In the genomic region with DNA sequence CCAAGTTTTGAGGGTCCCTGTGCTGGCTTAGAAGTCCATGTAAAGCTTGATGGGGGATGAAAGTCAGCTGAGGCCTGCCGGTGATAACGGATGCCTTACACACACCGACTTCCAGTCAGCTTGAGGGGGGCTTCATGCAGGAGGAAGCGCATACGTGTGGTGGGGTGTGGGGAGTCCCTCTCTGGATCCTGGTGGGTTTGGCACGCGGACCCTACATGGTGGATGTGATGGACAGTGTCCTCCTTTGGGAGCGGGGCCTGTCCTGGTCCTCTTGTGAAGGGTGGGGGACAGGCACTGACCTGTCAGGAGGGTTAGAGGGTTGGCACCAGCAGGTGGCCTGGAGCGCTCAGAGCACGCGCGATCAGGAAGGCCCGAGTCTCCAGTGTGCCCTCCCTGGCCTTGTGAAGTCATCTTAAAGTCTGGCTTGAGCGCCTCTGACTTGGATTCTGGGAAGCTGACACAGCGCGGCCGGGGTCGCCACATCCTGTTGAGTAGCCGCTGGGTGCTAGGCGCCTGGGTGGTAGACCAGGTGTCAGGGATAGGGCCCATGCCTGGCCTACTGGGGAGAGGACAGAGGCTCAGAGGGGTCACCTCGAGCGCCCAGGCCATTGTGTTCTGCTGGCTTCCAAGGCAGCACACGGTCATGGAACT, we compare ENCODE assay signal across 9 cellular contexts. TPM values are rescaled to one million over a fixed set of nuclear protein-coding genes. Genes with fewer than 3 reads are reported as not detected.
DNase-seq lines count a peak whose midpoint lies in the region; ATAC-seq and TF ChIP-seq lines count a peak whose summit lies in the region.
"Had no signal": no experiment of that assay in that cellular context is flagged by ENCODE, and none has a peak within 500 bp of the region (broad histone marks: within the 10 kb centered on the region; RNA-seq: fewer than 3 reads in every experiment).

No MANE protein-coding gene starts in this region.

- peaks cover 16% of the 10 kb centered on the region for H3K36me3 Mint-ChIP-seq in brain
- peaks cover 5% of the 10 kb centered on the region for H3K36me3 Mint-ChIP-seq in natural killer cell treated with Interleukin-12 subunit alpha and Interleukin-12 subunit beta and Interleukin-15 and Interleukin-18, amount 100 ng/mL, for 72 hours

- no peak overlapping the region for H2AFZ ChIP-seq in KMS-11 (ENCODE audit: low read depth)

- TF ChIP-seq CTCF in BE2C (IDR thresholded peaks at IDR 0.05; ENCODE audit: low read depth, low read length) (no peak), KMS-11 (conservative IDR thresholded peaks at IDR 0.05; ENCODE audit: low read depth, low read length) (no peak), brain (conservative IDR thresholded peaks at IDR 0.05) (no peak)

- peak overlapping the region; percentile 94 to 97 (median 96) for H3K4me3 Mint-ChIP-seq in brain
- peak overlapping the region; percentile 95 for H3K4me3 Mint-ChIP-seq in natural killer cell treated with Interleukin-12 subunit alpha and Interleukin-12 subunit beta and Interleukin-15 and Interleukin-18, amount 100 ng/mL, for 72 hours

- peaks cover 0 to 4% (median 0%) of the 10 kb centered on the region in 5 experiments for H3K9me3 Mint-ChIP-seq in brain
- no peaks in the 10 kb centered on the region for H3K9me3 Mint-ChIP-seq in natural killer cell treated with Interleukin-12 subunit alpha and Interleukin-12 subunit beta and Interleukin-15 and Interleukin-18, amount 100 ng/mL, for 72 hours

- H3K9me3 ChIP-seq in BE2C: no peaks in the 10 kb centered on the region

- DNase-seq in BE2C (no peak), SKM-1 (lab: John Stamatoyannopoulos, UW; ENCODE audit: unreplicated experiment) (no peak), NCI-H187 (lab: John Stamatoyannopoulos, UW) (no peak), NCI-H510A treated with DMSO at 0.1 percent for 48 hours (lab: John Stamatoyannopoulos, UW) (no peak)
- no peak for DNase-seq in natural killer cell treated with Interleukin-12 subunit alpha and Interleukin-12 subunit beta and Interleukin-15 and Interleukin-18, amount 100 ng/mL, for 72 hours (ENCODE audit: low spot score)
- DNase-seq: NCI-H226 had no signal

- peaks cover 4% of the 10 kb centered on the region for H3K27me3 Mint-ChIP-seq in brain
- no peaks in the 10 kb centered on the region for H3K27me3 Mint-ChIP-seq in natural killer cell treated with Interleukin-12 subunit alpha and Interleukin-12 subunit beta and Interleukin-15 and Interleukin-18, amount 100 ng/mL, for 72 hours

- peaks cover 51% of the 10 kb centered on the region for H4K20me1 ChIP-seq in KMS-11 (ENCODE audit: insufficient read depth)

- H3K4me1 ChIP-seq in BE2C (peaks cover 22% of the 10 kb centered on the region), KMS-11 (ENCODE audit: low read depth, poor library complexity, severe bottlenecking) (peaks cover 36% of the 10 kb centered on the region)

- H3K4me2 ChIP-seq in KMS-11: peak overlapping the region; percentile 76; the same call in 1 of the 2 replicates

- H3K27ac ChIP-seq in KMS-11: no peak overlapping the region

- peaks cover 61% of the 10 kb centered on the region for H3K4me1 Mint-ChIP-seq in brain
- H3K4me1 Mint-ChIP-seq in natural killer cell treated with Interleukin-12 subunit alpha and Interleukin-12 subunit beta and Interleukin-15 and Interleukin-18, amount 100 ng/mL, for 72 hours (ENCODE audit: low read depth in 2 of 2): peaks cover 51 to 55% of the 10 kb centered on the region in 2 donors

- peak overlapping the region; percentile 92 for H3K4me3 ChIP-seq in BE2C (ENCODE audit: low read depth, low read length)
- no peak overlapping the region for H3K4me3 ChIP-seq in KMS-11 (IDR thresholded peaks at IDR 0.05; ENCODE audit: insufficient read depth, low read depth, low read length)

- no peaks in the 10 kb centered on the region for H3K27me3 ChIP-seq in BE2C
- H3K27me3 ChIP-seq in KMS-11 (ENCODE audit: insufficient read depth, low read depth): no peaks in the 10 kb centered on the region

- peaks cover 64% of the 10 kb centered on the region for H3K36me3 ChIP-seq in BE2C
- no peaks in the 10 kb centered on the region for H3K36me3 ChIP-seq in KMS-11 (ENCODE audit: insufficient read depth)

- H3K9ac ChIP-seq in KMS-11: no peak overlapping the region

- H3K27ac Mint-ChIP-seq in brain: peak overlapping the region; percentile 39 to 96 (median 86)
- peak overlapping the region; percentile 89 to 94 for H3K27ac Mint-ChIP-seq in natural killer cell treated with Interleukin-12 subunit alpha and Interleukin-12 subunit beta and Interleukin-15 and Interleukin-18, amount 100 ng/mL, for 72 hours

- peaks cover 75% of the 10 kb centered on the region for H3K79me2 ChIP-seq in KMS-11 (ENCODE audit: insufficient read depth, low read depth)

- ATAC-seq in natural killer cell treated with Interleukin-12 subunit alpha and Interleukin-12 subunit beta and Interleukin-15 and Interleukin-18, amount 100 ng/mL, for 72 hours: no peak
- no peak for ATAC-seq in GM21723 (IDR thresholded peaks at IDR 0.05; ENCODE audit: unreplicated experiment)

RNA-seq across cellular contexts. Expression of gene DAZAP1, which starts 2.9 kb away (rescaled TPM):
- 146 TPM for polyA plus RNA-seq in BE2C (2012; ENCODE audit: insufficient read depth, insufficient read length, low read depth)
- polyA plus RNA-seq in brain (ENCODE audit: insufficient read depth, low read depth, low replicate concordance): 81.4 TPM
- total RNA-seq in natural killer cell treated with Interleukin-12 subunit alpha and Interleukin-12 subunit beta and Interleukin-15 and Interleukin-18, amount 100 ng/mL, for 72 hours: 100 to 1,000 TPM; 233 to 282 TPM

RNA-seq across cellular contexts. Expression of gene GAMT, which starts 8.9 kb away (rescaled TPM):
- polyA plus RNA-seq in BE2C (2012; ENCODE audit: insufficient read depth, insufficient read length, low read depth): 17.9 TPM
- 146 TPM for polyA plus RNA-seq in brain (ENCODE audit: insufficient read depth, low read depth, low replicate concordance)
- total RNA-seq in natural killer cell treated with Interleukin-12 subunit alpha and Interleukin-12 subunit beta and Interleukin-15 and Interleukin-18, amount 100 ng/mL, for 72 hours: 10 to 100 TPM in 1 of 2 donors, 1 to 10 TPM in 1; 5.2 to 15.6 TPM

RNA-seq across cellular contexts. Expression of gene NDUFS7, which starts 26.6 kb away (rescaled TPM):
- 569 TPM for polyA plus RNA-seq in BE2C (2012; ENCODE audit: insufficient read depth, insufficient read length, low read depth)
- 275 TPM for polyA plus RNA-seq in brain (ENCODE audit: insufficient read depth, low read depth, low replicate concordance)
- 10 to 100 TPM; 89.1 to 89.5 TPM for total RNA-seq in natural killer cell treated with Interleukin-12 subunit alpha and Interleukin-12 subunit beta and Interleukin-15 and Interleukin-18, amount 100 ng/mL, for 72 hours

RNA-seq across cellular contexts. Expression of gene RPS15, which starts 27.9 kb away (rescaled TPM):
- polyA plus RNA-seq in BE2C (2012; ENCODE audit: insufficient read depth, insufficient read length, low read depth): 4,587 TPM
- polyA plus RNA-seq in brain (ENCODE audit: insufficient read depth, low read depth, low replicate concordance): 3,425 TPM
- total RNA-seq in natural killer cell treated with Interleukin-12 subunit alpha and Interleukin-12 subunit beta and Interleukin-15 and Interleukin-18, amount 100 ng/mL, for 72 hours: 1,000 to 10,000 TPM in 1 of 2 donors, 100 to 1,000 TPM in 1; 757 to 1,081 TPM

RNA-seq across cellular contexts. Expression of gene APC2, which starts 39.7 kb away (rescaled TPM):
- 28.2 TPM for polyA plus RNA-seq in BE2C (2012; ENCODE audit: insufficient read depth, insufficient read length, low read depth)
- 69.7 TPM for polyA plus RNA-seq in brain (ENCODE audit: insufficient read depth, low read depth, low replicate concordance)
- under 1 TPM; 0.05 to 0.17 TPM for total RNA-seq in natural killer cell treated with Interleukin-12 subunit alpha and Interleukin-12 subunit beta and Interleukin-15 and Interleukin-18, amount 100 ng/mL, for 72 hours
